1 cellular context compared by ENCODE assay signal in the genomic region with DNA sequence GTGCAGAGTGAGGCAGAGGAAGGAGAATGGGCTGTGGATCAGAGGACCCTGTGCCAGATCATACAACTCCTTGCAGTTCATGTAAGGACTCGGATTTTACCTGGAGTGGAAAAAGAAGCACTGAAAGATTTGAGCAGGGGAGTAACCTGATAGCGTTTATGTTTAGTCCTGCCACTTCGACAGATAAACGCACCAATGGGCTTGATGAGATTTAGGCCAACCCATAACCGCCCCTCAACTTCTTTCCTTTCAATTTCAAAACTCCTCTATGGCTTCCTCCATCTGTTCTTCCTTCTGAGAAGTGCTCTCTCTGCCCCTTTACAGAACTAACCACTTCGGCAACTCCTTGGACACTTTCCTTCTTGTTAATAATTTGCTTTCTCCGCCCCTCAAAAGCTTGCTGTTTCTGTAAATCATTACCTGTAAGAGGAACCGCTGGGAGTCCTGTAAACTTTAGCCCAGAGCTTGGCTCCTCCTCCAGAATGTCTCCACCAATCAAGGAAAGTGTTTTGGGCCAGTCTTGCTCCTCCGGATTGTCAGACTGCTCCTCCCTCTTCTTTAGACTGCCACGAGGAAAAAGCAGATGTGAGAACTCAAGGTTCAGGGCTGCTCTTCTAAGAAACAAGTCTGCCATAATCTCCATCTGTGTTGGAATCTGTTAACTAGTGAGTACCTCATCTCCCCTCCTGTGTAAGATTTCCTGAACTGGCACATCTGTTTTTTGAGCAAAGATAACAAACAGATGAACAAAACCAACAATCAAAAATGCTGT.
TF ChIP-seq lines count a peak whose summit lies in the region.

A gene with protein sequence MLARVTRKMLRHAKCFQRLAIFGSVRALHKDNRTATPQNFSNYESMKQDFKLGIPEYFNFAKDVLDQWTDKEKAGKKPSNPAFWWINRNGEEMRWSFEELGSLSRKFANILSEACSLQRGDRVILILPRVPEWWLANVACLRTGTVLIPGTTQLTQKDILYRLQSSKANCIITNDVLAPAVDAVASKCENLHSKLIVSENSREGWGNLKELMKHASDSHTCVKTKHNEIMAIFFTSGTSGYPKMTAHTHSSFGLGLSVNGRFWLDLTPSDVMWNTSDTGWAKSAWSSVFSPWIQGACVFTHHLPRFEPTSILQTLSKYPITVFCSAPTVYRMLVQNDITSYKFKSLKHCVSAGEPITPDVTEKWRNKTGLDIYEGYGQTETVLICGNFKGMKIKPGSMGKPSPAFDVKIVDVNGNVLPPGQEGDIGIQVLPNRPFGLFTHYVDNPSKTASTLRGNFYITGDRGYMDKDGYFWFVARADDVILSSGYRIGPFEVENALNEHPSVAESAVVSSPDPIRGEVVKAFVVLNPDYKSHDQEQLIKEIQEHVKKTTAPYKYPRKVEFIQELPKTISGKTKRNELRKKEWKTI (plus strand): TSS at position 554 of the 772 bp plus-strand sequence. CDS start 6,021 bp downstream, outside the sequence.

TF ChIP-seq in HepG2, 621 proteins besides CTCF, POLR2A, EP300 and RAD21 (continued from another document and continues in another):
- TF ChIP-seq, protein P1, sequence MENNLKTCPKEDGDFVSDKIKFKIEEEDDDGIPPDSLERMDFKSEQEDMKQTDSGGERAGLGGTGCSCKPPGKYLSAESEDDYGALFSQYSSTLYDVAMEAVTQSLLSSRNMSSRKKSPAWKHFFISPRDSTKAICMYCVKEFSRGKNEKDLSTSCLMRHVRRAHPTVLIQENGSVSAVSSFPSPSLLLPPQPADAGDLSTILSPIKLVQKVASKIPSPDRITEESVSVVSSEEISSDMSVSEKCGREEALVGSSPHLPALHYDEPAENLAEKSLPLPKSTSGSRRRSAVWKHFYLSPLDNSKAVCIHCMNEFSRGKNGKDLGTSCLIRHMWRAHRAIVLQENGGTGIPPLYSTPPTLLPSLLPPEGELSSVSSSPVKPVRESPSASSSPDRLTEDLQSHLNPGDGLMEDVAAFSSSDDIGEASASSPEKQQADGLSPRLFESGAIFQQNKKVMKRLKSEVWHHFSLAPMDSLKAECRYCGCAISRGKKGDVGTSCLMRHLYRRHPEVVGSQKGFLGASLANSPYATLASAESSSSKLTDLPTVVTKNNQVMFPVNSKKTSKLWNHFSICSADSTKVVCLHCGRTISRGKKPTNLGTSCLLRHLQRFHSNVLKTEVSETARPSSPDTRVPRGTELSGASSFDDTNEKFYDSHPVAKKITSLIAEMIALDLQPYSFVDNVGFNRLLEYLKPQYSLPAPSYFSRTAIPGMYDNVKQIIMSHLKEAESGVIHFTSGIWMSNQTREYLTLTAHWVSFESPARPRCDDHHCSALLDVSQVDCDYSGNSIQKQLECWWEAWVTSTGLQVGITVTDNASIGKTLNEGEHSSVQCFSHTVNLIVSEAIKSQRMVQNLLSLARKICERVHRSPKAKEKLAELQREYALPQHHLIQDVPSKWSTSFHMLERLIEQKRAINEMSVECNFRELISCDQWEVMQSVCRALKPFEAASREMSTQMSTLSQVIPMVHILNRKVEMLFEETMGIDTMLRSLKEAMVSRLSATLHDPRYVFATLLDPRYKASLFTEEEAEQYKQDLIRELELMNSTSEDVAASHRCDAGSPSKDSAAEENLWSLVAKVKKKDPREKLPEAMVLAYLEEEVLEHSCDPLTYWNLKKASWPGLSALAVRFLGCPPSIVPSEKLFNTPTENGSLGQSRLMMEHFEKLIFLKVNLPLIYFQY (CRISPR knock-in tag; IDR thresholded peaks at IDR 0.05; ENCODE audit: borderline replicate concordance): peak; percentile 49; the same call in 1 of the 2 replicates
- TF ChIP-seq, protein P2, sequence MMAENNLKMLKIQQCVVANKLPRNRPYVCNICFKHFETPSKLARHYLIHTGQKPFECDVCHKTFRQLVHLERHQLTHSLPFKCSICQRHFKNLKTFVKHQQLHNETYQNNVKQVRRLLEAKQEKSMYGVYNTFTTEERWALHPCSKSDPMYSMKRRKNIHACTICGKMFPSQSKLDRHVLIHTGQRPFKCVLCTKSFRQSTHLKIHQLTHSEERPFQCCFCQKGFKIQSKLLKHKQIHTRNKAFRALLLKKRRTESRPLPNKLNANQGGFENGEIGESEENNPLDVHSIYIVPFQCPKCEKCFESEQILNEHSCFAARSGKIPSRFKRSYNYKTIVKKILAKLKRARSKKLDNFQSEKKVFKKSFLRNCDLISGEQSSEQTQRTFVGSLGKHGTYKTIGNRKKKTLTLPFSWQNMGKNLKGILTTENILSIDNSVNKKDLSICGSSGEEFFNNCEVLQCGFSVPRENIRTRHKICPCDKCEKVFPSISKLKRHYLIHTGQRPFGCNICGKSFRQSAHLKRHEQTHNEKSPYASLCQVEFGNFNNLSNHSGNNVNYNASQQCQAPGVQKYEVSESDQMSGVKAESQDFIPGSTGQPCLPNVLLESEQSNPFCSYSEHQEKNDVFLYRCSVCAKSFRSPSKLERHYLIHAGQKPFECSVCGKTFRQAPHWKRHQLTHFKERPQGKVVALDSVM (CRISPR knock-in tag; IDR thresholded peaks at IDR 0.05): 0 out of 2 replicates have a peak, but pooled peaks have one; percentile 23
- TF ChIP-seq ELF3 (CRISPR knock-in tag; IDR thresholded peaks at IDR 0.05) (peak; percentile 41; the same call in 1 of the 2 replicates), ZBTB8A (CRISPR knock-in tag; IDR thresholded peaks at IDR 0.05; ENCODE audit: borderline replicate concordance, low read depth) (no peak), RFX3 (CRISPR knock-in tag; IDR thresholded peaks at IDR 0.05) (0 out of 2 replicates have a peak, but pooled peaks have one; percentile 8), ZNF337 (CRISPR knock-in tag; IDR thresholded peaks at IDR 0.05; ENCODE audit: borderline replicate concordance, low read depth) (peak; percentile 81; the same call in 1 of the 2 replicates), KLF12 (CRISPR knock-in tag; IDR thresholded peaks at IDR 0.05; ENCODE audit: borderline replicate concordance) (0 out of 2 replicates have a peak, but pooled peaks have one; percentile 22), ZFX (CRISPR knock-in tag; IDR thresholded peaks at IDR 0.05; ENCODE audit: low read depth) (no peak), PPARG (CRISPR knock-in tag; conservative IDR thresholded peaks at IDR 0.05) (peak; percentile 93), MEF2D (CRISPR knock-in tag; IDR thresholded peaks at IDR 0.05) (peak; percentile 67), ZNF33B (CRISPR knock-in tag; IDR thresholded peaks at IDR 0.05) (no peak), PHF8 (CRISPR knock-in tag; IDR thresholded peaks at IDR 0.05) (peak; percentile 37; the same call in 1 of the 2 replicates), HDAC1 (CRISPR knock-in tag; IDR thresholded peaks at IDR 0.05) (peak; percentile 59; the same call in 1 of the 2 replicates), HNRNPK (IDR thresholded peaks at IDR 0.05; ENCODE audit: low read depth, low read length, poor library complexity, severe bottlenecking) (no peak), U2AF2 (IDR thresholded peaks at IDR 0.05; ENCODE audit: low read depth, low read length) (no peak), ZEB1 (IDR thresholded peaks at IDR 0.05; ENCODE audit: insufficient replicate concordance, low read depth) (no peak), ZNF781 (CRISPR knock-in tag; IDR thresholded peaks at IDR 0.05; ENCODE audit: borderline replicate concordance, not compliant biosample characterization) (peak; percentile 10), ZNF333 (CRISPR knock-in tag; IDR thresholded peaks at IDR 0.05; ENCODE audit: borderline replicate concordance) (no peak)
- TF ChIP-seq, protein P3, sequence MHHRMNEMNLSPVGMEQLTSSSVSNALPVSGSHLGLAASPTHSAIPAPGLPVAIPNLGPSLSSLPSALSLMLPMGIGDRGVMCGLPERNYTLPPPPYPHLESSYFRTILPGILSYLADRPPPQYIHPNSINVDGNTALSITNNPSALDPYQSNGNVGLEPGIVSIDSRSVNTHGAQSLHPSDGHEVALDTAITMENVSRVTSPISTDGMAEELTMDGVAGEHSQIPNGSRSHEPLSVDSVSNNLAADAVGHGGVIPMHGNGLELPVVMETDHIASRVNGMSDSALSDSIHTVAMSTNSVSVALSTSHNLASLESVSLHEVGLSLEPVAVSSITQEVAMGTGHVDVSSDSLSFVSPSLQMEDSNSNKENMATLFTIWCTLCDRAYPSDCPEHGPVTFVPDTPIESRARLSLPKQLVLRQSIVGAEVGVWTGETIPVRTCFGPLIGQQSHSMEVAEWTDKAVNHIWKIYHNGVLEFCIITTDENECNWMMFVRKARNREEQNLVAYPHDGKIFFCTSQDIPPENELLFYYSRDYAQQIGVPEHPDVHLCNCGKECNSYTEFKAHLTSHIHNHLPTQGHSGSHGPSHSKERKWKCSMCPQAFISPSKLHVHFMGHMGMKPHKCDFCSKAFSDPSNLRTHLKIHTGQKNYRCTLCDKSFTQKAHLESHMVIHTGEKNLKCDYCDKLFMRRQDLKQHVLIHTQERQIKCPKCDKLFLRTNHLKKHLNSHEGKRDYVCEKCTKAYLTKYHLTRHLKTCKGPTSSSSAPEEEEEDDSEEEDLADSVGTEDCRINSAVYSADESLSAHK (CRISPR knock-in tag; IDR thresholded peaks at IDR 0.05; ENCODE audit: borderline replicate concordance): peak; percentile 64; the same call in 1 of the 2 replicates
- TF ChIP-seq, protein P4, sequence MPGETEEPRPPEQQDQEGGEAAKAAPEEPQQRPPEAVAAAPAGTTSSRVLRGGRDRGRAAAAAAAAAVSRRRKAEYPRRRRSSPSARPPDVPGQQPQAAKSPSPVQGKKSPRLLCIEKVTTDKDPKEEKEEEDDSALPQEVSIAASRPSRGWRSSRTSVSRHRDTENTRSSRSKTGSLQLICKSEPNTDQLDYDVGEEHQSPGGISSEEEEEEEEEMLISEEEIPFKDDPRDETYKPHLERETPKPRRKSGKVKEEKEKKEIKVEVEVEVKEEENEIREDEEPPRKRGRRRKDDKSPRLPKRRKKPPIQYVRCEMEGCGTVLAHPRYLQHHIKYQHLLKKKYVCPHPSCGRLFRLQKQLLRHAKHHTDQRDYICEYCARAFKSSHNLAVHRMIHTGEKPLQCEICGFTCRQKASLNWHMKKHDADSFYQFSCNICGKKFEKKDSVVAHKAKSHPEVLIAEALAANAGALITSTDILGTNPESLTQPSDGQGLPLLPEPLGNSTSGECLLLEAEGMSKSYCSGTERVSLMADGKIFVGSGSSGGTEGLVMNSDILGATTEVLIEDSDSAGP (CRISPR knock-in tag; IDR thresholded peaks at IDR 0.05; ENCODE audit: borderline replicate concordance): no peak
- TF ChIP-seq, protein P5, sequence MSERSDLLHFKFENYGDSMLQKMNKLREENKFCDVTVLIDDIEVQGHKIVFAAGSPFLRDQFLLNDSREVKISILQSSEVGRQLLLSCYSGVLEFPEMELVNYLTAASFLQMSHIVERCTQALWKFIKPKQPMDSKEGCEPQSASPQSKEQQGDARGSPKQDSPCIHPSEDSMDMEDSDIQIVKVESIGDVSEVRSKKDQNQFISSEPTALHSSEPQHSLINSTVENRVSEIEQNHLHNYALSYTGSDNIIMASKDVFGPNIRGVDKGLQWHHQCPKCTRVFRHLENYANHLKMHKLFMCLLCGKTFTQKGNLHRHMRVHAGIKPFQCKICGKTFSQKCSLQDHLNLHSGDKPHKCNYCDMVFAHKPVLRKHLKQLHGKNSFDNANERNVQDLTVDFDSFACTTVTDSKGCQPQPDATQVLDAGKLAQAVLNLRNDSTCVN (CRISPR knock-in tag; IDR thresholded peaks at IDR 0.05; ENCODE audit: borderline replicate concordance): 0 out of 2 replicates have a peak, but pooled peaks have one; percentile 28
- TF ChIP-seq, protein P6, sequence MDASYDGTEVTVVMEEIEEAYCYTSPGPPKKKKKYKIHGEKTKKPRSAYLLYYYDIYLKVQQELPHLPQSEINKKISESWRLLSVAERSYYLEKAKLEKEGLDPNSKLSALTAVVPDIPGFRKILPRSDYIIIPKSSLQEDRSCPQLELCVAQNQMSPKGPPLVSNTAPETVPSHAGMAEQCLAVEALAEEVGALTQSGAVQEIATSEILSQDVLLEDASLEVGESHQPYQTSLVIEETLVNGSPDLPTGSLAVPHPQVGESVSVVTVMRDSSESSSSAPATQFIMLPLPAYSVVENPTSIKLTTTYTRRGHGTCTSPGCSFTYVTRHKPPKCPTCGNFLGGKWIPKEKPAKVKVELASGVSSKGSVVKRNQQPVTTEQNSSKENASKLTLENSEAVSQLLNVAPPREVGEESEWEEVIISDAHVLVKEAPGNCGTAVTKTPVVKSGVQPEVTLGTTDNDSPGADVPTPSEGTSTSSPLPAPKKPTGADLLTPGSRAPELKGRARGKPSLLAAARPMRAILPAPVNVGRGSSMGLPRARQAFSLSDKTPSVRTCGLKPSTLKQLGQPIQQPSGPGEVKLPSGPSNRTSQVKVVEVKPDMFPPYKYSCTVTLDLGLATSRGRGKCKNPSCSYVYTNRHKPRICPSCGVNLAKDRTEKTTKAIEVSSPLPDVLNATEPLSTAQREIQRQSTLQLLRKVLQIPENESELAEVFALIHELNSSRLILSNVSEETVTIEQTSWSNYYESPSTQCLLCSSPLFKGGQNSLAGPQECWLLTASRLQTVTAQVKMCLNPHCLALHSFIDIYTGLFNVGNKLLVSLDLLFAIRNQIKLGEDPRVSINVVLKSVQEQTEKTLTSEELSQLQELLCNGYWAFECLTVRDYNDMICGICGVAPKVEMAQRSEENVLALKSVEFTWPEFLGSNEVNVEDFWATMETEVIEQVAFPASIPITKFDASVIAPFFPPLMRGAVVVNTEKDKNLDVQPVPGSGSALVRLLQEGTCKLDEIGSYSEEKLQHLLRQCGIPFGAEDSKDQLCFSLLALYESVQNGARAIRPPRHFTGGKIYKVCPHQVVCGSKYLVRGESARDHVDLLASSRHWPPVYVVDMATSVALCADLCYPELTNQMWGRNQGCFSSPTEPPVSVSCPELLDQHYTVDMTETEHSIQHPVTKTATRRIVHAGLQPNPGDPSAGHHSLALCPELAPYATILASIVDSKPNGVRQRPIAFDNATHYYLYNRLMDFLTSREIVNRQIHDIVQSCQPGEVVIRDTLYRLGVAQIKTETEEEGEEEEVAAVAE (CRISPR knock-in tag; IDR thresholded peaks at IDR 0.05; ENCODE audit: borderline replicate concordance): peak; percentile 63; the same call in 1 of the 2 replicates
- TF ChIP-seq, protein P7, sequence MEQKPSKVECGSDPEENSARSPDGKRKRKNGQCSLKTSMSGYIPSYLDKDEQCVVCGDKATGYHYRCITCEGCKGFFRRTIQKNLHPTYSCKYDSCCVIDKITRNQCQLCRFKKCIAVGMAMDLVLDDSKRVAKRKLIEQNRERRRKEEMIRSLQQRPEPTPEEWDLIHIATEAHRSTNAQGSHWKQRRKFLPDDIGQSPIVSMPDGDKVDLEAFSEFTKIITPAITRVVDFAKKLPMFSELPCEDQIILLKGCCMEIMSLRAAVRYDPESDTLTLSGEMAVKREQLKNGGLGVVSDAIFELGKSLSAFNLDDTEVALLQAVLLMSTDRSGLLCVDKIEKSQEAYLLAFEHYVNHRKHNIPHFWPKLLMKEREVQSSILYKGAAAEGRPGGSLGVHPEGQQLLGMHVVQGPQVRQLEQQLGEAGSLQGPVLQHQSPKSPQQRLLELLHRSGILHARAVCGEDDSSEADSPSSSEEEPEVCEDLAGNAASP (CRISPR knock-in tag; IDR thresholded peaks at IDR 0.05; ENCODE audit: borderline replicate concordance): 0 out of 2 replicates have a peak, but pooled peaks have one; percentile 11
- TF ChIP-seq, protein P8, sequence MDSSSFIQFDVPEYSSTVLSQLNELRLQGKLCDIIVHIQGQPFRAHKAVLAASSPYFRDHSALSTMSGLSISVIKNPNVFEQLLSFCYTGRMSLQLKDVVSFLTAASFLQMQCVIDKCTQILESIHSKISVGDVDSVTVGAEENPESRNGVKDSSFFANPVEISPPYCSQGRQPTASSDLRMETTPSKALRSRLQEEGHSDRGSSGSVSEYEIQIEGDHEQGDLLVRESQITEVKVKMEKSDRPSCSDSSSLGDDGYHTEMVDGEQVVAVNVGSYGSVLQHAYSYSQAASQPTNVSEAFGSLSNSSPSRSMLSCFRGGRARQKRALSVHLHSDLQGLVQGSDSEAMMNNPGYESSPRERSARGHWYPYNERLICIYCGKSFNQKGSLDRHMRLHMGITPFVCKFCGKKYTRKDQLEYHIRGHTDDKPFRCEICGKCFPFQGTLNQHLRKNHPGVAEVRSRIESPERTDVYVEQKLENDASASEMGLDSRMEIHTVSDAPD (CRISPR knock-in tag; IDR thresholded peaks at IDR 0.05): no peak
